Comparison of ENCODE assay signal across 8 cellular contexts in the genomic region with DNA sequence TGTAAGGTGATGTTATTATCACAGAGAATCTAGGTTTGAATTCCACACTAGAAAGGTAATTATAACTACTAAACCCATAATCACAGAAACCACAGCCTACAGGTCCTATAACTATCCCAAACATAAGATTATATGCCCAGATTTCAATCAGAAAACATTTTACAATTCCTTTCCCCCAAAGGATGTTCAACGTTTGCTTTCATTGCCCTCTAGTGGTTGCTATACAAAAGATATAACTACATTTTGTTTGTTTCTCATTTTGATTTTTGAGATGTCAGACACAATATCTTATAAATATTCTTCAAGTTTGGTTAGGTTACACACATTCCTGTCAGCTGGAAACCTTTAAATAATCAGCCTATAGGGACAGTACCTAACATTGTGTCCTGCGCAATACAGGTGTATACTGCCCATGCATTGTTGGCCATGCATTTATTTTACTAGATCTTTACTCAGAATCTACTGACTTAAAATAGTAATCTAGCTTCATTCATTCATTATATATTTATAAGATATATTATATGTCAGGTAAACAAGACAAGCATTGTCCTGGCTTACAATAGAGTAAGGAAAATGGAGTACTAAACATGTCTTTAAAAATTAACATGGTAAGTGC.
A peak's percentile ranks its signal among the peaks of the same experiment; 100 is the strongest.
DNase-seq lines count a peak whose midpoint lies in the region; ATAC-seq and TF ChIP-seq lines count a peak whose summit lies in the region.

No MANE protein-coding gene starts in this region.

- H2AFZ ChIP-seq in hepatocyte = no peak overlapping the region

- H3K27ac Mint-ChIP-seq in CD14-positive monocyte = no peak overlapping the region

- H3K4me1 Mint-ChIP-seq in CD14-positive monocyte = no peaks in the 10 kb centered on the region

- H3K9me3 Mint-ChIP-seq in CD14-positive monocyte = no peaks in the 10 kb centered on the region

- intact Hi-C loops in CD14-positive monocyte (cut with micrococcal nuclease) = no loop called here

- no peaks in the 10 kb centered on the region for H3K4me1 ChIP-seq in hepatocyte (ENCODE audit: insufficient read depth)

- no peak overlapping the region for H3K4me3 ChIP-seq in hepatocyte

- H3K36me3 ChIP-seq in hepatocyte (replicated peaks; ENCODE audit: insufficient read depth, low read depth) = no peaks in the 10 kb centered on the region

- no peak overlapping the region for H3K27ac ChIP-seq in hepatocyte

- H3K27me3 Mint-ChIP-seq in CD14-positive monocyte (ENCODE audit: low read depth in 3 of 3) = peaks cover 0 to 4% (median 1%) of the 10 kb centered on the region in 3 donors

- no peaks in the 10 kb centered on the region for H4K20me1 ChIP-seq in hepatocyte (ENCODE audit: insufficient read depth, poor library complexity, severe bottlenecking)

- H3K9me3 ChIP-seq in hepatocyte (ENCODE audit: low read depth) = no peaks in the 10 kb centered on the region

- ATAC-seq in HG03432 (IDR thresholded peaks at IDR 0.05; ENCODE audit: unreplicated experiment) (peak; percentile 42), SK-N-SH treated with all-trans-retinoic acid at 6 μM for 48 hours (peak; percentile 68), HG03159 (IDR thresholded peaks at IDR 0.05; ENCODE audit: unreplicated experiment) (no peak), GM21717 (IDR thresholded peaks at IDR 0.05; ENCODE audit: unreplicated experiment) (no peak), HG03135 (IDR thresholded peaks at IDR 0.05; ENCODE audit: unreplicated experiment) (no peak)

- H3K4me3 Mint-ChIP-seq in CD14-positive monocyte = no peak overlapping the region

- no peaks in the 10 kb centered on the region for H3K79me2 ChIP-seq in hepatocyte

- WGBS in hepatocyte (ENCODE audit: low lambda C conversion rate, missing lambda C conversion rate) = 46% methylated on average over 2 of the region's 2 CpGs

- H3K27me3 ChIP-seq in hepatocyte = no peaks in the 10 kb centered on the region

- DNase-seq in CD14-positive monocyte (ENCODE audit: low spot score) = no peak
- peak; percentile 44 for DNase-seq in hepatocyte (ENCODE audit: low spot score)
- no peak for DNase-seq in HuH-7.5 (ENCODE audit: low spot score)

- no peaks in the 10 kb centered on the region for H3K36me3 Mint-ChIP-seq in CD14-positive monocyte

- TF ChIP-seq CTCF in CD14-positive monocyte (IDR thresholded peaks at IDR 0.05) (peak; percentile 38), hepatocyte (IDR thresholded peaks at IDR 0.05; ENCODE audit: poor library complexity) (peak; percentile 73)

- H3K9me2 ChIP-seq in hepatocyte (replicated peaks; ENCODE audit: insufficient read depth) = no peaks in the 10 kb centered on the region

- no peak overlapping the region for H3K4me2 ChIP-seq in hepatocyte

TF ChIP-seq in SK-N-SH treated with all-trans-retinoic acid at 6 μM for 48 hours, 23 proteins besides CTCF, POLR2A, EP300 and RAD21:
- no peak for TF ChIP-seq ISL1 (CRISPR knock-in tag; IDR thresholded peaks at IDR 0.05)
- TF ChIP-seq, protein P1, sequence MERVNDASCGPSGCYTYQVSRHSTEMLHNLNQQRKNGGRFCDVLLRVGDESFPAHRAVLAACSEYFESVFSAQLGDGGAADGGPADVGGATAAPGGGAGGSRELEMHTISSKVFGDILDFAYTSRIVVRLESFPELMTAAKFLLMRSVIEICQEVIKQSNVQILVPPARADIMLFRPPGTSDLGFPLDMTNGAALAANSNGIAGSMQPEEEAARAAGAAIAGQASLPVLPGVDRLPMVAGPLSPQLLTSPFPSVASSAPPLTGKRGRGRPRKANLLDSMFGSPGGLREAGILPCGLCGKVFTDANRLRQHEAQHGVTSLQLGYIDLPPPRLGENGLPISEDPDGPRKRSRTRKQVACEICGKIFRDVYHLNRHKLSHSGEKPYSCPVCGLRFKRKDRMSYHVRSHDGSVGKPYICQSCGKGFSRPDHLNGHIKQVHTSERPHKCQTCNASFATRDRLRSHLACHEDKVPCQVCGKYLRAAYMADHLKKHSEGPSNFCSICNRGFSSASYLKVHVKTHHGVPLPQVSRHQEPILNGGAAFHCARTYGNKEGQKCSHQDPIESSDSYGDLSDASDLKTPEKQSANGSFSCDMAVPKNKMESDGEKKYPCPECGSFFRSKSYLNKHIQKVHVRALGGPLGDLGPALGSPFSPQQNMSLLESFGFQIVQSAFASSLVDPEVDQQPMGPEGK (CRISPR knock-in tag; IDR thresholded peaks at IDR 0.05; ENCODE audit: borderline replicate concordance) = no peak
- no peak for TF ChIP-seq ZNF8 (CRISPR knock-in tag; IDR thresholded peaks at IDR 0.05)
- TF ChIP-seq RARB (CRISPR knock-in tag; IDR thresholded peaks at IDR 0.05) = no peak
- TF ChIP-seq ZFP3 (CRISPR knock-in tag; IDR thresholded peaks at IDR 0.05) = no peak
- no peak for TF ChIP-seq GLIS3 (CRISPR knock-in tag; IDR thresholded peaks at IDR 0.05)
- no peak for TF ChIP-seq BACH2 (CRISPR knock-in tag; IDR thresholded peaks at IDR 0.05; ENCODE audit: borderline replicate concordance)
- TF ChIP-seq, protein P2, sequence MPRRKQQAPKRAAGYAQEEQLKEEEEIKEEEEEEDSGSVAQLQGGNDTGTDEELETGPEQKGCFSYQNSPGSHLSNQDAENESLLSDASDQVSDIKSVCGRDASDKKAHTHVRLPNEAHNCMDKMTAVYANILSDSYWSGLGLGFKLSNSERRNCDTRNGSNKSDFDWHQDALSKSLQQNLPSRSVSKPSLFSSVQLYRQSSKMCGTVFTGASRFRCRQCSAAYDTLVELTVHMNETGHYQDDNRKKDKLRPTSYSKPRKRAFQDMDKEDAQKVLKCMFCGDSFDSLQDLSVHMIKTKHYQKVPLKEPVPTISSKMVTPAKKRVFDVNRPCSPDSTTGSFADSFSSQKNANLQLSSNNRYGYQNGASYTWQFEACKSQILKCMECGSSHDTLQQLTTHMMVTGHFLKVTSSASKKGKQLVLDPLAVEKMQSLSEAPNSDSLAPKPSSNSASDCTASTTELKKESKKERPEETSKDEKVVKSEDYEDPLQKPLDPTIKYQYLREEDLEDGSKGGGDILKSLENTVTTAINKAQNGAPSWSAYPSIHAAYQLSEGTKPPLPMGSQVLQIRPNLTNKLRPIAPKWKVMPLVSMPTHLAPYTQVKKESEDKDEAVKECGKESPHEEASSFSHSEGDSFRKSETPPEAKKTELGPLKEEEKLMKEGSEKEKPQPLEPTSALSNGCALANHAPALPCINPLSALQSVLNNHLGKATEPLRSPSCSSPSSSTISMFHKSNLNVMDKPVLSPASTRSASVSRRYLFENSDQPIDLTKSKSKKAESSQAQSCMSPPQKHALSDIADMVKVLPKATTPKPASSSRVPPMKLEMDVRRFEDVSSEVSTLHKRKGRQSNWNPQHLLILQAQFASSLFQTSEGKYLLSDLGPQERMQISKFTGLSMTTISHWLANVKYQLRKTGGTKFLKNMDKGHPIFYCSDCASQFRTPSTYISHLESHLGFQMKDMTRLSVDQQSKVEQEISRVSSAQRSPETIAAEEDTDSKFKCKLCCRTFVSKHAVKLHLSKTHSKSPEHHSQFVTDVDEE (CRISPR knock-in tag; IDR thresholded peaks at IDR 0.05) = no peak
- no peak for TF ChIP-seq ARNTL (CRISPR knock-in tag; IDR thresholded peaks at IDR 0.05; ENCODE audit: borderline replicate concordance, low read depth)
- TF ChIP-seq ZNF70 (CRISPR knock-in tag; IDR thresholded peaks at IDR 0.05) = no peak
- no peak for TF ChIP-seq SNAI2 (CRISPR knock-in tag; IDR thresholded peaks at IDR 0.05)
TF ChIP-seq in SK-N-SH treated with all-trans-retinoic acid at 6 μM for 48 hours: peak in this region for 0.

Comparison
In these comparisons a context has a peak if more than half of its experiments do, and no peak if none do; other contexts are left out.
1. ATAC-seq: peak in HG03432 (single experiment) and SK-N-SH treated with all-trans-retinoic acid at 6 μM for 48 hours (single experiment); none in HG03159 (single experiment), GM21717 (single experiment) and HG03135 (single experiment).